In genomic region chr11:121650520-121651266, GRCh38 we compare ENCODE assay signal across 12 cellular contexts.
DNase-seq lines count a peak whose midpoint lies in the region; ATAC-seq and TF ChIP-seq lines count a peak whose summit lies in the region.
"Had no signal": no experiment of that assay in that cellular context is flagged by ENCODE, and none has a peak within 500 bp of the region (broad histone marks: within the 10 kb centered on the region; RNA-seq: fewer than 3 reads in every experiment).

No MANE protein-coding gene starts in this region.

- no peak overlapping the region for H3K4me3 ChIP-seq in osteoblast (ENCODE audit: insufficient read depth, low read length)
- H3K4me3 ChIP-seq: tibial artery had no signal

- ATAC-seq in activated T-cell treated with anti-CD3 and anti-CD28 coated beads, Interleukin-2, amount 50 U/mL, for 4 hours = peak; percentile 79 to 82
- peak; percentile 78 for ATAC-seq in HG02885 (IDR thresholded peaks at IDR 0.05; ENCODE audit: poor library complexity, unreplicated experiment)
- ATAC-seq in GM19452 (IDR thresholded peaks at IDR 0.05; ENCODE audit: unreplicated experiment) = no peak
- ATAC-seq in left colon = no peak

- no peaks in the 10 kb centered on the region for H3K9me3 Mint-ChIP-seq in activated T-cell treated with anti-CD3 and anti-CD28 coated beads, Interleukin-2, amount 50 U/mL, for 4 hours

- no peaks in the 10 kb centered on the region for H3K36me3 Mint-ChIP-seq in activated T-cell treated with anti-CD3 and anti-CD28 coated beads, Interleukin-2, amount 50 U/mL, for 4 hours (ENCODE audit: insufficient read depth)

- peak overlapping the region; percentile 63 for H3K4me3 Mint-ChIP-seq in activated T-cell treated with anti-CD3 and anti-CD28 coated beads, Interleukin-2, amount 50 U/mL, for 4 hours

- no peaks in the 10 kb centered on the region for H4K20me1 ChIP-seq in osteoblast (ENCODE audit: insufficient read depth, low read length)

- no peak overlapping the region for H2AFZ ChIP-seq in osteoblast (ENCODE audit: low read length)

- peaks cover 8% of the 10 kb centered on the region for H3K4me1 ChIP-seq in osteoblast (ENCODE audit: insufficient read depth, low read length)

- H3K36me3 ChIP-seq in osteoblast (ENCODE audit: insufficient read depth, low read length) = no peaks in the 10 kb centered on the region
- H3K36me3 ChIP-seq: tibial artery had no signal

- peaks cover 31% of the 10 kb centered on the region for H3K4me1 Mint-ChIP-seq in activated T-cell treated with anti-CD3 and anti-CD28 coated beads, Interleukin-2, amount 50 U/mL, for 4 hours (ENCODE audit: low read depth)

- no peaks in the 10 kb centered on the region for H3K27me3 Mint-ChIP-seq in activated T-cell treated with anti-CD3 and anti-CD28 coated beads, Interleukin-2, amount 50 U/mL, for 4 hours (ENCODE audit: low read depth)

- DNase-seq in activated T-cell treated with anti-CD3 and anti-CD28 coated beads, Interleukin-2, amount 50 U/mL, for 4 hours = no peak
- DNase-seq in activated T-cell treated with anti-CD3 and anti-CD28 coated beads, Interleukin-2, amount 50 U/mL, for 1 hour = no peak
- DNase-seq in activated T-cell treated with anti-CD3 and anti-CD28 coated beads, Interleukin-2, amount 50 U/mL, for 48 hours = peak; percentile 25 to 36
- DNase-seq in osteoblast (ENCODE audit: insufficient read length, low spot score, missing footprints) = peak; percentile 59
- no peak for DNase-seq in NCI-H748 treated with DMSO at 0.1 percent for 48 hours (lab: John Stamatoyannopoulos, UW)
- no peak for DNase-seq in left colon
- DNase-seq: aorta, NCI-H1417 treated with DMSO at 0.1 percent for 48 hours, NCI-H524 treated with DMSO at 0.1 percent for 48 hours, tibial artery had no signal

- no peak for TF ChIP-seq CTCF in osteoblast (IDR thresholded peaks at IDR 0.05; ENCODE audit: extremely low read depth, low read depth, low read length)

- intact Hi-C loops in left colon (cut with DNase I, micrococcal nuclease) = loop anchor here in 1 of 2 donors (10.0 kb wide), 1 partner anchor 854 kb away; no protein-coding TSS in a partner anchor

- H3K27ac ChIP-seq in osteoblast (ENCODE audit: low read depth, low read length) = no peak overlapping the region
- H3K27ac ChIP-seq: tibial artery had no signal

- H3K9me3 ChIP-seq in osteoblast (ENCODE audit: low read depth, low read length) = no peaks in the 10 kb centered on the region
- H3K9me3 ChIP-seq: tibial artery had no signal

- no peak overlapping the region for H3K4me2 ChIP-seq in osteoblast (ENCODE audit: insufficient read depth, low read length)

- no peaks in the 10 kb centered on the region for H3K79me2 ChIP-seq in osteoblast (ENCODE audit: insufficient read depth, low read length)

- H3K27me3 ChIP-seq in osteoblast (ENCODE audit: insufficient read depth, low read length) = no peaks in the 10 kb centered on the region
- H3K27me3 ChIP-seq: tibial artery had no signal

Comparison
In these comparisons a context has a peak if more than half of its experiments do, and no peak if none do; other contexts are left out.
1. DNase-seq: peak in activated T-cell treated with anti-CD3 and anti-CD28 coated beads, Interleukin-2, amount 50 U/mL, for 48 hours (2 of 2) and osteoblast (single experiment); none in activated T-cell treated with anti-CD3 and anti-CD28 coated beads, Interleukin-2, amount 50 U/mL, for 4 hours (single experiment), activated T-cell treated with anti-CD3 and anti-CD28 coated beads, Interleukin-2, amount 50 U/mL, for 1 hour (single experiment), NCI-H748 treated with DMSO at 0.1 percent for 48 hours (single experiment) and left colon (0 of 2).
2. ATAC-seq: peak in activated T-cell treated with anti-CD3 and anti-CD28 coated beads, Interleukin-2, amount 50 U/mL, for 4 hours (2 of 2) and HG02885 (single experiment); none in GM19452 (single experiment) and left colon (single experiment).